ENCODE assay signal across 12 cellular contexts in genomic region chr9:112731971-112732370, GRCh38.
"Had no signal": no experiment of that assay in that cellular context is flagged by ENCODE, and none has a peak within 500 bp of the region (broad histone marks: within the 10 kb centered on the region; RNA-seq: fewer than 3 reads in every experiment).

No MANE protein-coding gene starts in this region.

- H3K27me3 Mint-ChIP-seq: stimulated activated memory B cell treated with anti-CD40 and anti-IgM and Interleukin-4, amounts not matched to agents 10 μg/mL and 1 μg/mL and 100 μg/mL, for 72 hours had no signal

- H3K4me1 ChIP-seq: thyroid gland had no signal

- H3K4me3 ChIP-seq: heart left ventricle, thyroid gland had no signal

- H3K4me3 Mint-ChIP-seq: activated naive CD8-positive, alpha-beta T cell treated with anti-CD3 and anti-CD28 coated beads, Interleukin-2, amount 10 ng/mL, durations not matched to agents 7 days and 5 days; stimulated activated memory B cell treated with anti-CD40 and anti-IgM and Interleukin-4, amounts not matched to agents 10 μg/mL and 1 μg/mL and 100 μg/mL, for 72 hours had no signal

- H3K9me3 ChIP-seq: heart left ventricle, thyroid gland had no signal

- H3K27ac ChIP-seq: heart left ventricle, thyroid gland had no signal

- H3K27me3 ChIP-seq: heart left ventricle, thyroid gland had no signal

- H3K27ac Mint-ChIP-seq: activated naive CD8-positive, alpha-beta T cell treated with anti-CD3 and anti-CD28 coated beads, Interleukin-2, amount 10 ng/mL, durations not matched to agents 7 days and 5 days; stimulated activated memory B cell treated with anti-CD40 and anti-IgM and Interleukin-4, amounts not matched to agents 10 μg/mL and 1 μg/mL and 100 μg/mL, for 72 hours had no signal

- H3K9me3 Mint-ChIP-seq: activated naive CD8-positive, alpha-beta T cell treated with anti-CD3 and anti-CD28 coated beads, Interleukin-2, amount 10 ng/mL, durations not matched to agents 7 days and 5 days; stimulated activated memory B cell treated with anti-CD40 and anti-IgM and Interleukin-4, amounts not matched to agents 10 μg/mL and 1 μg/mL and 100 μg/mL, for 72 hours had no signal

- ATAC-seq: activated CD4-positive, CD25-positive, alpha-beta regulatory T cell treated with anti-CD3 and anti-CD28 coated beads, Interleukin-2, amount 50 U/mL, for 24 hours; heart left ventricle; stimulated activated memory B cell treated with anti-CD40 and anti-IgM and Interleukin-4, amounts not matched to agents 10 μg/mL and 1 μg/mL and 100 μg/mL, for 72 hours had no signal

- H3K4me1 Mint-ChIP-seq: activated naive CD8-positive, alpha-beta T cell treated with anti-CD3 and anti-CD28 coated beads, Interleukin-2, amount 10 ng/mL, durations not matched to agents 7 days and 5 days had no signal

- H3K36me3 ChIP-seq: heart left ventricle, thyroid gland had no signal

- DNase-seq: activated CD4-positive, alpha-beta T cell treated with anti-CD3 and anti-CD28 coated beads, Interleukin-2, amount 50 U/mL, for 1 hour; activated naive CD4-positive, alpha-beta T cell; activated naive CD8-positive, alpha-beta T cell treated with anti-CD3 and anti-CD28 coated beads, Interleukin-2, amount 10 ng/mL, durations not matched to agents 7 days and 5 days; activated T-cell treated with anti-CD3 and anti-CD28 coated beads for 4 hours; anterior cingulate cortex; effector CD8-positive, alpha-beta T cell; foreskin melanocyte; heart left ventricle; T-helper 9 cell; thyroid gland had no signal

- H3K36me3 Mint-ChIP-seq: activated naive CD8-positive, alpha-beta T cell treated with anti-CD3 and anti-CD28 coated beads, Interleukin-2, amount 10 ng/mL, durations not matched to agents 7 days and 5 days; stimulated activated memory B cell treated with anti-CD40 and anti-IgM and Interleukin-4, amounts not matched to agents 10 μg/mL and 1 μg/mL and 100 μg/mL, for 72 hours had no signal
